In genomic region chr4:55038176-55038890, GRCh38 we compare ENCODE assay signal across 16 cellular contexts.
DNase-seq lines count a peak whose midpoint lies in the region; ATAC-seq and TF ChIP-seq lines count a peak whose summit lies in the region.
"Had no signal": no experiment of that assay in that cellular context is flagged by ENCODE, and none has a peak within 500 bp of the region (broad histone marks: within the 10 kb centered on the region; RNA-seq: fewer than 3 reads in every experiment).

No MANE protein-coding gene starts in this region.

- H3K4me2 ChIP-seq in fibroblast of lung (ENCODE audit: extremely low read depth, insufficient read depth, low read length) = no peak overlapping the region

- no peak overlapping the region for H2AFZ ChIP-seq in fibroblast of lung (ENCODE audit: low read length)

- POLR2A ChIA-PET in WTC11 (lab: Charles Lee) = no interaction called here

- no peak overlapping the region for H3K4me3 ChIP-seq in astrocyte of the cerebellum (ENCODE audit: low read depth, low read length)
- no peak overlapping the region for H3K4me3 ChIP-seq in fibroblast of lung (replicated peaks in 1 of 4; ENCODE audit: control extremely low read depth in 1 of 4, insufficient read depth in 1 of 4, low read depth in 3 of 4, low read length in 4 of 4)
- H3K4me3 ChIP-seq in lower lobe of right lung = no peak overlapping the region
- no peak overlapping the region for H3K4me3 ChIP-seq in uterus
- H3K4me3 ChIP-seq: skin epidermis had no signal

- no peak overlapping the region for H3K27ac Mint-ChIP-seq in progenitor cell of endocrine pancreas
- no peak overlapping the region for H3K27ac Mint-ChIP-seq in Calu3 (ENCODE audit: unreplicated experiment)
- no peak overlapping the region for H3K27ac Mint-ChIP-seq in WTC11
- H3K27ac Mint-ChIP-seq: CD8-positive, alpha-beta T cell; H9; immature natural killer cell; naive B cell had no signal

- no peaks in the 10 kb centered on the region for H3K9me3 ChIP-seq in fibroblast of lung (ENCODE audit: control insufficient read depth, insufficient read depth, low read depth, low read length)
- H3K9me3 ChIP-seq in lower lobe of right lung = no peaks in the 10 kb centered on the region
- no peaks in the 10 kb centered on the region for H3K9me3 ChIP-seq in uterus

- H3K36me3 ChIP-seq in fibroblast of lung (ENCODE audit: control insufficient read depth, insufficient read depth, low read length) (no peaks in the 10 kb centered on the region), lower lobe of right lung (no peaks in the 10 kb centered on the region), uterus (no peaks in the 10 kb centered on the region)

- H3K9me3 Mint-ChIP-seq in progenitor cell of endocrine pancreas (ENCODE audit: low read depth) (peaks cover 9% of the 10 kb centered on the region), Calu3 (ENCODE audit: low read depth, unreplicated experiment) (no peaks in the 10 kb centered on the region), WTC11 (peaks cover 36% of the 10 kb centered on the region)

- H3K4me3 Mint-ChIP-seq in progenitor cell of endocrine pancreas (ENCODE audit: low read depth) = no peak overlapping the region
- no peak overlapping the region for H3K4me3 Mint-ChIP-seq in Calu3 (ENCODE audit: low read depth, unreplicated experiment)
- H3K4me3 Mint-ChIP-seq in WTC11 = no peak overlapping the region
- H3K4me3 Mint-ChIP-seq: CD8-positive, alpha-beta T cell; H9; immature natural killer cell; naive B cell had no signal

- no TSS peak for BruUV-seq in Calu3 (replicated peaks; lab: Mats Ljungman, UMichigan)

- no peaks in the 10 kb centered on the region for H4K20me1 ChIP-seq in fibroblast of lung (ENCODE audit: control insufficient read depth, extremely low read depth, insufficient read depth, low read length)

- H3K27me3 Mint-ChIP-seq in progenitor cell of endocrine pancreas (peaks cover 20% of the 10 kb centered on the region), Calu3 (ENCODE audit: unreplicated experiment) (no peaks in the 10 kb centered on the region), WTC11 (ENCODE audit: low read depth) (peaks cover 9% of the 10 kb centered on the region)

- H3K4me1 Mint-ChIP-seq in progenitor cell of endocrine pancreas (ENCODE audit: low read depth) (no peaks in the 10 kb centered on the region), Calu3 (ENCODE audit: low read depth, unreplicated experiment) (no peaks in the 10 kb centered on the region), WTC11 (0 out of 2 replicates have a peak, but pooled peaks cover 3% of the 10 kb centered on the region)
- H3K4me1 Mint-ChIP-seq: immature natural killer cell, naive B cell had no signal

- H3K27me3 ChIP-seq in fibroblast of lung (ENCODE audit: control insufficient read depth, insufficient read depth, low read length) = no peaks in the 10 kb centered on the region
- no peaks in the 10 kb centered on the region for H3K27me3 ChIP-seq in lower lobe of right lung (ENCODE audit: low read depth)
- H3K27me3 ChIP-seq in uterus = no peaks in the 10 kb centered on the region

- DNase-seq in astrocyte of the cerebellum (ENCODE audit: low read depth) (peak; percentile 19), fibroblast of lung (ENCODE audit: low read depth in 2 of 2) (peak; percentile 29 to 77), lower lobe of right lung (no peak), uterus (peak; percentile 54 to 74), progenitor cell of endocrine pancreas (ENCODE audit: low spot score, unreplicated experiment) (no peak), NCI-H524 treated with DMSO at 0.1 percent for 48 hours (lab: John Stamatoyannopoulos, UW) (no peak), Calu3 (no peak), WTC11 (ENCODE audit: low spot score) (no peak)
- DNase-seq: CD8-positive, alpha-beta T cell; cerebellar nuclear complex; H9; immature natural killer cell; naive B cell; NCI-H2029; NK-92 treated with Interleukin-12 subunit alpha and Interleukin-12 subunit beta, amount 100 ng/mL, for 24 hours had no signal

- in situ Hi-C loops in astrocyte of the cerebellum (cut with HindIII; ENCODE audit: low sequenced_read_pairs) = no loop called here

- intact Hi-C loops in lower lobe of right lung (cut with DNase I) = no loop called here
- intact Hi-C loops in uterus (cut with DNase I; ENCODE audit: low total_unique reads) = no loop called here
- intact Hi-C loops in Calu3 (cut with micrococcal nuclease; ENCODE audit: unreplicated experiment) = no loop called here

- TF ChIP-seq CTCF in astrocyte of the cerebellum (IDR thresholded peaks at IDR 0.05; ENCODE audit: low read depth, low read length, missing control alignments) (no peak), fibroblast of lung (conservative IDR thresholded peaks at IDR 0.05 in 1 of 2, IDR thresholded peaks at IDR 0.05 in 1 of 2; ENCODE audit: low read depth in 1 of 2, low read length in 2 of 2) (no peak), lower lobe of right lung (IDR thresholded peaks at IDR 0.05) (no peak), uterus (IDR thresholded peaks at IDR 0.05) (no peak), progenitor cell of endocrine pancreas (IDR thresholded peaks at IDR 0.05; ENCODE audit: unreplicated experiment) (no peak), Calu3 (IDR thresholded peaks at IDR 0.05; ENCODE audit: unreplicated experiment) (no peak), WTC11 (IDR thresholded peaks at IDR 0.05) (no peak)

- H3K36me3 Mint-ChIP-seq in progenitor cell of endocrine pancreas (ENCODE audit: insufficient read depth) (peaks cover 2% of the 10 kb centered on the region), Calu3 (ENCODE audit: insufficient read depth, unreplicated experiment) (no peaks in the 10 kb centered on the region), WTC11 (peaks cover 32% of the 10 kb centered on the region)
- H3K36me3 Mint-ChIP-seq: CD8-positive, alpha-beta T cell; immature natural killer cell; naive B cell had no signal

- TF ChIP-seq POLR2A in uterus (IDR thresholded peaks at IDR 0.05) = no peak

- no peaks in the 10 kb centered on the region for H3K4me1 ChIP-seq in fibroblast of lung (ENCODE audit: control insufficient read depth, extremely low read depth, insufficient read depth, low read length)
- H3K4me1 ChIP-seq in lower lobe of right lung = peaks cover 32% of the 10 kb centered on the region
- H3K4me1 ChIP-seq in uterus = peaks cover 10 to 14% of the 10 kb centered on the region in 2 donors

- ATAC-seq in lower lobe of right lung (peak; percentile 82), WTC11 (no peak)
- ATAC-seq: CD8-positive, alpha-beta T cell had no signal

- no peaks in the 10 kb centered on the region for H3K79me2 ChIP-seq in fibroblast of lung (ENCODE audit: control insufficient read depth, insufficient read depth, low read length)

- CTCF ChIA-PET in Calu3 (lab: Charles Lee) (no interaction called here), WTC11 (lab: Charles Lee) (no interaction called here)

- no peak overlapping the region for H3K27ac ChIP-seq in fibroblast of lung (ENCODE audit: insufficient read depth, low read length)
- peak overlapping the region; percentile 56 for H3K27ac ChIP-seq in lower lobe of right lung
- peak overlapping the region; percentile 76 to 84 for H3K27ac ChIP-seq in uterus
- H3K27ac ChIP-seq: skin epidermis had no signal

- no peak overlapping the region for H3K9ac ChIP-seq in fibroblast of lung (ENCODE audit: insufficient read depth, low read length)

TF ChIP-seq in WTC11, 78 proteins besides CTCF, POLR2A, EP300 and RAD21 (continues in another document):
- TF ChIP-seq USF2 (CRISPR knock-in tag; IDR thresholded peaks at IDR 0.05) (no peak), FOXP1 (CRISPR knock-in tag; IDR thresholded peaks at IDR 0.05; ENCODE audit: borderline replicate concordance) (no peak), TP53 (CRISPR knock-in tag; IDR thresholded peaks at IDR 0.05) (no peak), ZNF671 (CRISPR knock-in tag; IDR thresholded peaks at IDR 0.05) (no peak), ATF1 (CRISPR knock-in tag; IDR thresholded peaks at IDR 0.05) (no peak), MXD4 (CRISPR knock-in tag; IDR thresholded peaks at IDR 0.05; ENCODE audit: borderline replicate concordance) (no peak), ZNF423 (CRISPR knock-in tag; IDR thresholded peaks at IDR 0.05) (no peak), STAT6 (CRISPR knock-in tag; conservative IDR thresholded peaks at IDR 0.05; ENCODE audit: low read depth) (no peak), RELA (CRISPR knock-in tag; IDR thresholded peaks at IDR 0.05; ENCODE audit: borderline replicate concordance) (no peak), E2F1 (CRISPR knock-in tag; IDR thresholded peaks at IDR 0.05) (no peak)

Comparison
In these comparisons a context has a peak if more than half of its experiments do, and no peak if none do; other contexts are left out.
1. DNase-seq: peak in astrocyte of the cerebellum (single experiment), fibroblast of lung (2 of 2) and uterus (2 of 2); none in lower lobe of right lung (single experiment), progenitor cell of endocrine pancreas (single experiment), NCI-H524 treated with DMSO at 0.1 percent for 48 hours (single experiment), Calu3 (single experiment) and WTC11 (single experiment).